Comparison of ENCODE assay signal across 1 cellular context in the genomic region with DNA sequence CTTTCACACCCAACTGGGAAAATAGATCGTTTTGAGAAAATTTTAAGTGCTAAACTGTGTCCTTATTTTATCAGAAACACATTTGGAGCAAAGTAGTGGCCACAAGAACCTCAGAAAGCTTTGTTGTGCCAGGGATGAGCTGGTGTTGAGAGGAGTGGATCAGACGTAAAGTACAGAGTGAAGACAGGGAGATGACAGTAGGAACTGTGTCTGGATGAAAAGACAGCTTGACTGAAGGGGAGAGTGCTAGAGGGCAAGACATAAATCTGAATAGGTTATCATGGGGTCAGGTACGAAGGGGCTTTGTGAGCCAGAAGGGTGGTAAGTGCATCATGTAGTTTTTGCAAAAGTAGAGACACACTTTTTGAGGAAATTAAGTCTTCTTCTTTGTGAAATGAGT.
TF ChIP-seq lines count a peak whose summit lies in the region.

No MANE protein-coding gene starts in this region.

TF ChIP-seq in SK-N-SH, 30 proteins besides CTCF, POLR2A, EP300 and RAD21:
- TF ChIP-seq RXRA (IDR thresholded peaks at IDR 0.05; ENCODE audit: borderline replicate concordance, low read depth) (no peak), GABPA (IDR thresholded peaks at IDR 0.05; ENCODE audit: low read depth) (no peak), TCF12 (IDR thresholded peaks at IDR 0.05) (no peak), MEF2A (IDR thresholded peaks at IDR 0.05; ENCODE audit: borderline replicate concordance, low read depth) (no peak)
